25 cellular contexts compared by ENCODE assay signal in the genomic region with DNA sequence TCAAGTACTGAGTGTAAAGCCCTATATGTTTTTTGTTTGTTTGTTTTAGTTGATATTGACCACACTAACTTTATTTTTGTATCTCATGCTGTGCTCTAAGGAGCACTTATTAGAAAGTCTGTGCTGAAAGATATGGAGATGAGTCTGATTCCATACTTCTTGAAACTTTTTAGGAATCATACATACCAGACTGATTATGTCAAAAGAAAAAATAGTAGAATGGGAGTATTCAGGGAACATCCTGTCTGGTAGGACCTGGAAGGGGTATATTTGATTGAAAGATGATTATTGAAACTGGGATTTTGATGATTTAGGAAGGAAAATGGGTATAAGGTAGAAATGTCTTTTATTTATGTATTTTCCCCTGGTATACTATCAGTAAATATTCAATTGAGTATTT.
DNase-seq lines count a peak whose midpoint lies in the region; ATAC-seq, FAIRE-seq and TF ChIP-seq lines count a peak whose summit lies in the region.
"Had no signal": no experiment of that assay in that cellular context is flagged by ENCODE, and none has a peak within 500 bp of the region (broad histone marks: within the 10 kb centered on the region; RNA-seq: fewer than 3 reads in every experiment).

No MANE protein-coding gene starts in this region.

- DNase-seq in MCF 10A (ENCODE audit: unreplicated experiment): no peak
- no peak for DNase-seq in breast epithelium (ENCODE audit: low spot score in 2 of 2)
- peak; percentile 32 for DNase-seq in bronchial epithelial cell (ENCODE audit: low read depth)
- no peak for DNase-seq in right lobe of liver
- no peak for DNase-seq in NCI-H2196 treated with DMSO at 0.1 percent for 48 hours (lab: John Stamatoyannopoulos, UW; ENCODE audit: unreplicated experiment)
- no peak for DNase-seq in retina
- DNase-seq: activated CD4-positive, alpha-beta T cell treated with anti-CD3 and anti-CD28 coated beads, Interleukin-2, amount 10 ng/mL, durations not matched to agents 7 days and 5 days; activated effector memory CD4-positive, alpha-beta T cell treated with anti-CD3 and anti-CD28 coated beads, Interleukin-2, amount 50 U/mL, for 16 hours; activated naive CD8-positive, alpha-beta T cell treated with anti-CD3 and anti-CD28 coated beads, Interleukin-2, amount 50 U/mL, for 24 hours; BE2C; DMS79; left colon; midbrain; MM.1S; NCI-H1436; NCI-H2171 treated with DMSO at 0.1 percent for 48 hours; SHP77; spleen; upper lobe of right lung had no signal

- TF ChIP-seq CTCF in MCF 10A (IDR thresholded peaks at IDR 0.05; ENCODE audit: unreplicated experiment) (no peak), breast epithelium (IDR thresholded peaks at IDR 0.05) (no peak), bronchial epithelial cell (IDR thresholded peaks at IDR 0.05; ENCODE audit: insufficient read depth, low read length, severe bottlenecking) (no peak), right lobe of liver (IDR thresholded peaks at IDR 0.05) (no peak)

- H3K4me3 Mint-ChIP-seq in MCF 10A (ENCODE audit: unreplicated experiment): no peak overlapping the region
- H3K4me3 Mint-ChIP-seq: activated CD4-positive, alpha-beta T cell treated with anti-CD3 and anti-CD28 coated beads, Interleukin-2, amount 10 ng/mL, durations not matched to agents 7 days and 5 days; activated naive CD8-positive, alpha-beta T cell treated with anti-CD3 and anti-CD28 coated beads, Interleukin-2, amount 50 U/mL, for 24 hours; natural killer cell treated with Interleukin-12 subunit alpha and Interleukin-12 subunit beta and Interleukin-15 and Interleukin-18, amount 100 ng/mL, for 72 hours had no signal

- H3K27ac Mint-ChIP-seq in MCF 10A (ENCODE audit: low read depth, unreplicated experiment): peak overlapping the region; percentile 52
- H3K27ac Mint-ChIP-seq: activated CD4-positive, alpha-beta T cell treated with anti-CD3 and anti-CD28 coated beads, Interleukin-2, amount 10 ng/mL, durations not matched to agents 7 days and 5 days; activated naive CD8-positive, alpha-beta T cell treated with anti-CD3 and anti-CD28 coated beads, Interleukin-2, amount 50 U/mL, for 24 hours; natural killer cell treated with Interleukin-12 subunit alpha and Interleukin-12 subunit beta and Interleukin-15 and Interleukin-18, amount 100 ng/mL, for 72 hours had no signal

- no peaks in the 10 kb centered on the region for H3K36me3 ChIP-seq in breast epithelium
- H3K36me3 ChIP-seq in bronchial epithelial cell (ENCODE audit: control insufficient read depth, insufficient read depth, low read length): no peaks in the 10 kb centered on the region
- no peaks in the 10 kb centered on the region for H3K36me3 ChIP-seq in right lobe of liver
- H3K36me3 ChIP-seq: BE2C, upper lobe of right lung had no signal

- BruUV-seq in MCF 10A (replicated peaks; lab: Mats Ljungman, UMichigan): no TSS peak

- intact Hi-C loops in MCF 10A (cut with micrococcal nuclease): no loop called here
- intact Hi-C loops in breast epithelium (cut with DNase I; ENCODE audit: low total_unique reads): no loop called here
- intact Hi-C loops in right lobe of liver (cut with DNase I): no loop called here

- TF ChIP-seq POLR2A in breast epithelium (IDR thresholded peaks at IDR 0.05): no peak
- TF ChIP-seq POLR2A in right lobe of liver (IDR thresholded peaks at IDR 0.05): no peak

- H3K4me1 ChIP-seq in breast epithelium (peaks cover 0 to 11% of the 10 kb centered on the region in 2 donors), right lobe of liver (peaks cover 0 to 53% (median 23%) of the 10 kb centered on the region in 4 donors)

- no peaks in the 10 kb centered on the region for H3K9me3 Mint-ChIP-seq in MCF 10A (ENCODE audit: unreplicated experiment)
- H3K9me3 Mint-ChIP-seq: activated CD4-positive, alpha-beta T cell treated with anti-CD3 and anti-CD28 coated beads, Interleukin-2, amount 10 ng/mL, durations not matched to agents 7 days and 5 days; activated naive CD8-positive, alpha-beta T cell treated with anti-CD3 and anti-CD28 coated beads, Interleukin-2, amount 50 U/mL, for 24 hours; natural killer cell treated with Interleukin-12 subunit alpha and Interleukin-12 subunit beta and Interleukin-15 and Interleukin-18, amount 100 ng/mL, for 72 hours had no signal

- H3K27me3 Mint-ChIP-seq in MCF 10A (ENCODE audit: insufficient read depth, unreplicated experiment): no peaks in the 10 kb centered on the region
- H3K27me3 Mint-ChIP-seq: activated CD4-positive, alpha-beta T cell treated with anti-CD3 and anti-CD28 coated beads, Interleukin-2, amount 10 ng/mL, durations not matched to agents 7 days and 5 days; activated naive CD8-positive, alpha-beta T cell treated with anti-CD3 and anti-CD28 coated beads, Interleukin-2, amount 50 U/mL, for 24 hours; natural killer cell treated with Interleukin-12 subunit alpha and Interleukin-12 subunit beta and Interleukin-15 and Interleukin-18, amount 100 ng/mL, for 72 hours had no signal

- H3K27ac ChIP-seq in breast epithelium: no peak overlapping the region
- H3K27ac ChIP-seq in right lobe of liver: peak overlapping the region in 2 of 3 donors; percentile 9 to 42
- H3K27ac ChIP-seq: 22Rv1, epithelial cell of prostate, HL-60, spleen, upper lobe of right lung had no signal

- CTCF ChIA-PET in MCF 10A (lab: Yijun Ruan, JAX): interaction anchor here (1.4 kb wide), 1 partner anchor 9 kb away, joined by 3 read pairs; no protein-coding TSS in a partner anchor

- ATAC-seq in right lobe of liver (peak in 1 of 4 donors; percentile 50), GM18907 (IDR thresholded peaks at IDR 0.05; ENCODE audit: unreplicated experiment) (no peak), GM19328 (IDR thresholded peaks at IDR 0.05; ENCODE audit: unreplicated experiment) (no peak)
- ATAC-seq: activated naive CD8-positive, alpha-beta T cell treated with anti-CD3 and anti-CD28 coated beads, Interleukin-2, amount 50 U/mL, for 24 hours; left colon; natural killer cell treated with Interleukin-12 subunit alpha and Interleukin-12 subunit beta and Interleukin-15 and Interleukin-18, amount 100 ng/mL, for 72 hours; upper lobe of right lung had no signal

- H3K4me1 Mint-ChIP-seq in MCF 10A (ENCODE audit: insufficient read depth, unreplicated experiment): peaks cover 38% of the 10 kb centered on the region
- H3K4me1 Mint-ChIP-seq: activated CD4-positive, alpha-beta T cell treated with anti-CD3 and anti-CD28 coated beads, Interleukin-2, amount 10 ng/mL, durations not matched to agents 7 days and 5 days had no signal

- no peaks in the 10 kb centered on the region for H3K27me3 ChIP-seq in breast epithelium
- H3K27me3 ChIP-seq in bronchial epithelial cell (ENCODE audit: control insufficient read depth, insufficient read depth, low read length): no peaks in the 10 kb centered on the region
- no peaks in the 10 kb centered on the region for H3K27me3 ChIP-seq in right lobe of liver
- H3K27me3 ChIP-seq: BE2C, spleen, upper lobe of right lung had no signal

- no peak for FAIRE-seq in bronchial epithelial cell (lab: Jason Lieb, UNC)

- no peak overlapping the region for H3K4me3 ChIP-seq in breast epithelium
- no peak overlapping the region for H3K4me3 ChIP-seq in bronchial epithelial cell (ENCODE audit: low read depth, low read length)
- H3K4me3 ChIP-seq in right lobe of liver: peak overlapping the region in 1 of 3 donors; percentile 3
- H3K4me3 ChIP-seq: spleen, upper lobe of right lung had no signal

- peaks cover 26% of the 10 kb centered on the region for H3K36me3 Mint-ChIP-seq in MCF 10A (ENCODE audit: insufficient read depth, unreplicated experiment)
- H3K36me3 Mint-ChIP-seq: natural killer cell treated with Interleukin-12 subunit alpha and Interleukin-12 subunit beta and Interleukin-15 and Interleukin-18, amount 100 ng/mL, for 72 hours had no signal

- no peaks in the 10 kb centered on the region for H3K9me3 ChIP-seq in breast epithelium
- H3K9me3 ChIP-seq in right lobe of liver: no peaks in the 10 kb centered on the region
- H3K9me3 ChIP-seq: BE2C, spleen, upper lobe of right lung had no signal

- POLR2A ChIA-PET in MCF 10A (lab: Yijun Ruan, JAX): no interaction called here

Comparison
In these comparisons a context has a peak if more than half of its experiments do, and no peak if none do; other contexts are left out.
1. H3K27ac ChIP-seq: peak in right lobe of liver (2 of 3); none in breast epithelium (0 of 2).